In the genomic region with DNA sequence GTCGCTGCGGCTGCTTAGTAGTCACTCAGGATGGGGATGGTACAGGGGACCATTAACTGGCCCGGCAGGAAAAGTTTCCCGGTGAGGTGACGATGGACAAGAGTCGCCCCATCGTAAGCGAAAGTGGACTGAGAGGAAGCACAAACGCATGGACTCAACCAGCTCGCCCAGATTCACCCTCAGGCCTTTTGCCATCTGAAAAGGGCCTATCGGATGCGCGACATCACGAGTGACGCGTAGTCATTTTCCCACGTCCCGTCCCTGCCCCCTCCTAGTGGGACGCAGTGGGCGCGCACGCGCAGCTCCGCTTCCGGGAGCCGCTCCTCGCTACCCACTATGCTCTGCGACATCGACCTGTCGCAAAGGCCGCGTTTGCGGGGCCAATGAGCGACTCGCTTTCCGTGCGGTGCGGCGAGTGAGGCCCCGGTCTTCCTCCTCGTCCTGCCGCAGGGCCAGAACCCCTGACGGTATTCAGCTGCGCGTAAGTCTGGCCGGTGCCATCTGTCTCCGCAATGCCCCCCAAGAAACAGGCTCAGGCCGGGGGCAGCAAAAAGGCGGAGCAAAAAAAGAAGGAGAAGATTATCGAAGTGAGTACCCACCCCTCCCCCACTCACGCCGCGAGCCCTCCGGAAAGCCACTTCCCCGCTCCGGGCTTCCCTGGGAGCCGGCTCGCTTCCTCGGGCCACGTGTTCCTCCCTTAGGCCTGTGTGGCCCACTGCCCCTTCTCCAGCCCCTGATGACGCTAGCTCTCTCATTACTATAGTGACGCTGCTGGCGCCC, we compare ENCODE assay signal across 1 cellular context.
TF ChIP-seq lines count a peak whose summit lies in the region.

Gene ZC3H15, plus strand, starts transcription at position 390 of the 780 bp plus-strand sequence. Its CDS starts 123 bp downstream, at position 513.

TF ChIP-seq in K562, 482 proteins besides CTCF, POLR2A, EP300 and RAD21 (continued from another document and continues in another):
- TF ChIP-seq, protein P1, sequence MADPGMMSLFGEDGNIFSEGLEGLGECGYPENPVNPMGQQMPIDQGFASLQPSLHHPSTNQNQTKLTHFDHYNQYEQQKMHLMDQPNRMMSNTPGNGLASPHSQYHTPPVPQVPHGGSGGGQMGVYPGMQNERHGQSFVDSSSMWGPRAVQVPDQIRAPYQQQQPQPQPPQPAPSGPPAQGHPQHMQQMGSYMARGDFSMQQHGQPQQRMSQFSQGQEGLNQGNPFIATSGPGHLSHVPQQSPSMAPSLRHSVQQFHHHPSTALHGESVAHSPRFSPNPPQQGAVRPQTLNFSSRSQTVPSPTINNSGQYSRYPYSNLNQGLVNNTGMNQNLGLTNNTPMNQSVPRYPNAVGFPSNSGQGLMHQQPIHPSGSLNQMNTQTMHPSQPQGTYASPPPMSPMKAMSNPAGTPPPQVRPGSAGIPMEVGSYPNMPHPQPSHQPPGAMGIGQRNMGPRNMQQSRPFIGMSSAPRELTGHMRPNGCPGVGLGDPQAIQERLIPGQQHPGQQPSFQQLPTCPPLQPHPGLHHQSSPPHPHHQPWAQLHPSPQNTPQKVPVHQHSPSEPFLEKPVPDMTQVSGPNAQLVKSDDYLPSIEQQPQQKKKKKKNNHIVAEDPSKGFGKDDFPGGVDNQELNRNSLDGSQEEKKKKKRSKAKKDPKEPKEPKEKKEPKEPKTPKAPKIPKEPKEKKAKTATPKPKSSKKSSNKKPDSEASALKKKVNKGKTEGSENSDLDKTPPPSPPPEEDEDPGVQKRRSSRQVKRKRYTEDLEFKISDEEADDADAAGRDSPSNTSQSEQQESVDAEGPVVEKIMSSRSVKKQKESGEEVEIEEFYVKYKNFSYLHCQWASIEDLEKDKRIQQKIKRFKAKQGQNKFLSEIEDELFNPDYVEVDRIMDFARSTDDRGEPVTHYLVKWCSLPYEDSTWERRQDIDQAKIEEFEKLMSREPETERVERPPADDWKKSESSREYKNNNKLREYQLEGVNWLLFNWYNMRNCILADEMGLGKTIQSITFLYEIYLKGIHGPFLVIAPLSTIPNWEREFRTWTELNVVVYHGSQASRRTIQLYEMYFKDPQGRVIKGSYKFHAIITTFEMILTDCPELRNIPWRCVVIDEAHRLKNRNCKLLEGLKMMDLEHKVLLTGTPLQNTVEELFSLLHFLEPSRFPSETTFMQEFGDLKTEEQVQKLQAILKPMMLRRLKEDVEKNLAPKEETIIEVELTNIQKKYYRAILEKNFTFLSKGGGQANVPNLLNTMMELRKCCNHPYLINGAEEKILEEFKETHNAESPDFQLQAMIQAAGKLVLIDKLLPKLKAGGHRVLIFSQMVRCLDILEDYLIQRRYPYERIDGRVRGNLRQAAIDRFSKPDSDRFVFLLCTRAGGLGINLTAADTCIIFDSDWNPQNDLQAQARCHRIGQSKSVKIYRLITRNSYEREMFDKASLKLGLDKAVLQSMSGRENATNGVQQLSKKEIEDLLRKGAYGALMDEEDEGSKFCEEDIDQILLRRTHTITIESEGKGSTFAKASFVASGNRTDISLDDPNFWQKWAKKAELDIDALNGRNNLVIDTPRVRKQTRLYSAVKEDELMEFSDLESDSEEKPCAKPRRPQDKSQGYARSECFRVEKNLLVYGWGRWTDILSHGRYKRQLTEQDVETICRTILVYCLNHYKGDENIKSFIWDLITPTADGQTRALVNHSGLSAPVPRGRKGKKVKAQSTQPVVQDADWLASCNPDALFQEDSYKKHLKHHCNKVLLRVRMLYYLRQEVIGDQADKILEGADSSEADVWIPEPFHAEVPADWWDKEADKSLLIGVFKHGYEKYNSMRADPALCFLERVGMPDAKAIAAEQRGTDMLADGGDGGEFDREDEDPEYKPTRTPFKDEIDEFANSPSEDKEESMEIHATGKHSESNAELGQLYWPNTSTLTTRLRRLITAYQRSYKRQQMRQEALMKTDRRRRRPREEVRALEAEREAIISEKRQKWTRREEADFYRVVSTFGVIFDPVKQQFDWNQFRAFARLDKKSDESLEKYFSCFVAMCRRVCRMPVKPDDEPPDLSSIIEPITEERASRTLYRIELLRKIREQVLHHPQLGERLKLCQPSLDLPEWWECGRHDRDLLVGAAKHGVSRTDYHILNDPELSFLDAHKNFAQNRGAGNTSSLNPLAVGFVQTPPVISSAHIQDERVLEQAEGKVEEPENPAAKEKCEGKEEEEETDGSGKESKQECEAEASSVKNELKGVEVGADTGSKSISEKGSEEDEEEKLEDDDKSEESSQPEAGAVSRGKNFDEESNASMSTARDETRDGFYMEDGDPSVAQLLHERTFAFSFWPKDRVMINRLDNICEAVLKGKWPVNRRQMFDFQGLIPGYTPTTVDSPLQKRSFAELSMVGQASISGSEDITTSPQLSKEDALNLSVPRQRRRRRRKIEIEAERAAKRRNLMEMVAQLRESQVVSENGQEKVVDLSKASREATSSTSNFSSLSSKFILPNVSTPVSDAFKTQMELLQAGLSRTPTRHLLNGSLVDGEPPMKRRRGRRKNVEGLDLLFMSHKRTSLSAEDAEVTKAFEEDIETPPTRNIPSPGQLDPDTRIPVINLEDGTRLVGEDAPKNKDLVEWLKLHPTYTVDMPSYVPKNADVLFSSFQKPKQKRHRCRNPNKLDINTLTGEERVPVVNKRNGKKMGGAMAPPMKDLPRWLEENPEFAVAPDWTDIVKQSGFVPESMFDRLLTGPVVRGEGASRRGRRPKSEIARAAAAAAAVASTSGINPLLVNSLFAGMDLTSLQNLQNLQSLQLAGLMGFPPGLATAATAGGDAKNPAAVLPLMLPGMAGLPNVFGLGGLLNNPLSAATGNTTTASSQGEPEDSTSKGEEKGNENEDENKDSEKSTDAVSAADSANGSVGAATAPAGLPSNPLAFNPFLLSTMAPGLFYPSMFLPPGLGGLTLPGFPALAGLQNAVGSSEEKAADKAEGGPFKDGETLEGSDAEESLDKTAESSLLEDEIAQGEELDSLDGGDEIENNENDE (IDR thresholded peaks at IDR 0.05; ENCODE audit: low read depth, low read length) = no peak
- TF ChIP-seq DMBX1 (CRISPR knock-in tag; IDR thresholded peaks at IDR 0.05; ENCODE audit: borderline replicate concordance) = no peak
- TF ChIP-seq, protein P2, sequence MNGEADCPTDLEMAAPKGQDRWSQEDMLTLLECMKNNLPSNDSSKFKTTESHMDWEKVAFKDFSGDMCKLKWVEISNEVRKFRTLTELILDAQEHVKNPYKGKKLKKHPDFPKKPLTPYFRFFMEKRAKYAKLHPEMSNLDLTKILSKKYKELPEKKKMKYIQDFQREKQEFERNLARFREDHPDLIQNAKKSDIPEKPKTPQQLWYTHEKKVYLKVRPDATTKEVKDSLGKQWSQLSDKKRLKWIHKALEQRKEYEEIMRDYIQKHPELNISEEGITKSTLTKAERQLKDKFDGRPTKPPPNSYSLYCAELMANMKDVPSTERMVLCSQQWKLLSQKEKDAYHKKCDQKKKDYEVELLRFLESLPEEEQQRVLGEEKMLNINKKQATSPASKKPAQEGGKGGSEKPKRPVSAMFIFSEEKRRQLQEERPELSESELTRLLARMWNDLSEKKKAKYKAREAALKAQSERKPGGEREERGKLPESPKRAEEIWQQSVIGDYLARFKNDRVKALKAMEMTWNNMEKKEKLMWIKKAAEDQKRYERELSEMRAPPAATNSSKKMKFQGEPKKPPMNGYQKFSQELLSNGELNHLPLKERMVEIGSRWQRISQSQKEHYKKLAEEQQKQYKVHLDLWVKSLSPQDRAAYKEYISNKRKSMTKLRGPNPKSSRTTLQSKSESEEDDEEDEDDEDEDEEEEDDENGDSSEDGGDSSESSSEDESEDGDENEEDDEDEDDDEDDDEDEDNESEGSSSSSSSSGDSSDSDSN (IDR thresholded peaks at IDR 0.05; ENCODE audit: borderline replicate concordance in 1 of 2, low read depth in 2 of 2, low read length in 2 of 2) = 0 out of 4 replicates have a peak, but pooled peaks of 1 of the 2 experiments have one; percentile 7
- TF ChIP-seq, protein P3, sequence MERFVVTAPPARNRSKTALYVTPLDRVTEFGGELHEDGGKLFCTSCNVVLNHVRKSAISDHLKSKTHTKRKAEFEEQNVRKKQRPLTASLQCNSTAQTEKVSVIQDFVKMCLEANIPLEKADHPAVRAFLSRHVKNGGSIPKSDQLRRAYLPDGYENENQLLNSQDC (CRISPR knock-in tag; IDR thresholded peaks at IDR 0.05) = 0 out of 2 replicates have a peak, but pooled peaks have one; percentile 30
- no peak for TF ChIP-seq ZNF780A (CRISPR knock-in tag; IDR thresholded peaks at IDR 0.05)
- TF ChIP-seq ZNF586 (CRISPR knock-in tag; conservative IDR thresholded peaks at IDR 0.05) = no peak
- TF ChIP-seq TRIM24 (IDR thresholded peaks at IDR 0.05) = peak; percentile 27 to 41; a peak in 2 of 4 replicates
- TF ChIP-seq ZNF445 (CRISPR knock-in tag; IDR thresholded peaks at IDR 0.05; ENCODE audit: low read depth) = no peak
- no peak for TF ChIP-seq HNRNPH1 (optimal IDR thresholded peaks at IDR 0.05; ENCODE audit: low read depth, low read length)
- TF ChIP-seq ARID2 (IDR thresholded peaks at IDR 0.05) = no peak; the same call in 1 of the 2 replicates
- TF ChIP-seq PREB (CRISPR knock-in tag; IDR thresholded peaks at IDR 0.05) = no peak
- no peak for TF ChIP-seq ILK (tag; IDR thresholded peaks at IDR 0.05; ENCODE audit: borderline replicate concordance, low read depth)
- TF ChIP-seq, protein P4, sequence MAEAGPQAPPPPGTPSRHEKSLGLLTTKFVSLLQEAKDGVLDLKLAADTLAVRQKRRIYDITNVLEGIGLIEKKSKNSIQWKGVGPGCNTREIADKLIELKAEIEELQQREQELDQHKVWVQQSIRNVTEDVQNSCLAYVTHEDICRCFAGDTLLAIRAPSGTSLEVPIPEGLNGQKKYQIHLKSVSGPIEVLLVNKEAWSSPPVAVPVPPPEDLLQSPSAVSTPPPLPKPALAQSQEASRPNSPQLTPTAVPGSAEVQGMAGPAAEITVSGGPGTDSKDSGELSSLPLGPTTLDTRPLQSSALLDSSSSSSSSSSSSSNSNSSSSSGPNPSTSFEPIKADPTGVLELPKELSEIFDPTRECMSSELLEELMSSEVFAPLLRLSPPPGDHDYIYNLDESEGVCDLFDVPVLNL (CRISPR knock-in tag; IDR thresholded peaks at IDR 0.05; ENCODE audit: low read depth) = 0 out of 2 replicates have a peak, but pooled peaks have one; percentile 39
- no peak for TF ChIP-seq CC2D1A (IDR thresholded peaks at IDR 0.05)
- TF ChIP-seq, protein P5, sequence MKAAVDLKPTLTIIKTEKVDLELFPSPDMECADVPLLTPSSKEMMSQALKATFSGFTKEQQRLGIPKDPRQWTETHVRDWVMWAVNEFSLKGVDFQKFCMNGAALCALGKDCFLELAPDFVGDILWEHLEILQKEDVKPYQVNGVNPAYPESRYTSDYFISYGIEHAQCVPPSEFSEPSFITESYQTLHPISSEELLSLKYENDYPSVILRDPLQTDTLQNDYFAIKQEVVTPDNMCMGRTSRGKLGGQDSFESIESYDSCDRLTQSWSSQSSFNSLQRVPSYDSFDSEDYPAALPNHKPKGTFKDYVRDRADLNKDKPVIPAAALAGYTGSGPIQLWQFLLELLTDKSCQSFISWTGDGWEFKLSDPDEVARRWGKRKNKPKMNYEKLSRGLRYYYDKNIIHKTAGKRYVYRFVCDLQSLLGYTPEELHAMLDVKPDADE (conservative IDR thresholded peaks at IDR 0.05; ENCODE audit: control insufficient read depth, low read depth, low read length) = peak; percentile 44; the same call in 1 of the 2 replicates
- TF ChIP-seq, protein P6, sequence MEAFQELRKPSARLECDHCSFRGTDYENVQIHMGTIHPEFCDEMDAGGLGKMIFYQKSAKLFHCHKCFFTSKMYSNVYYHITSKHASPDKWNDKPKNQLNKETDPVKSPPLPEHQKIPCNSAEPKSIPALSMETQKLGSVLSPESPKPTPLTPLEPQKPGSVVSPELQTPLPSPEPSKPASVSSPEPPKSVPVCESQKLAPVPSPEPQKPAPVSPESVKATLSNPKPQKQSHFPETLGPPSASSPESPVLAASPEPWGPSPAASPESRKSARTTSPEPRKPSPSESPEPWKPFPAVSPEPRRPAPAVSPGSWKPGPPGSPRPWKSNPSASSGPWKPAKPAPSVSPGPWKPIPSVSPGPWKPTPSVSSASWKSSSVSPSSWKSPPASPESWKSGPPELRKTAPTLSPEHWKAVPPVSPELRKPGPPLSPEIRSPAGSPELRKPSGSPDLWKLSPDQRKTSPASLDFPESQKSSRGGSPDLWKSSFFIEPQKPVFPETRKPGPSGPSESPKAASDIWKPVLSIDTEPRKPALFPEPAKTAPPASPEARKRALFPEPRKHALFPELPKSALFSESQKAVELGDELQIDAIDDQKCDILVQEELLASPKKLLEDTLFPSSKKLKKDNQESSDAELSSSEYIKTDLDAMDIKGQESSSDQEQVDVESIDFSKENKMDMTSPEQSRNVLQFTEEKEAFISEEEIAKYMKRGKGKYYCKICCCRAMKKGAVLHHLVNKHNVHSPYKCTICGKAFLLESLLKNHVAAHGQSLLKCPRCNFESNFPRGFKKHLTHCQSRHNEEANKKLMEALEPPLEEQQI (IDR thresholded peaks at IDR 0.05) = no peak
- TF ChIP-seq ZZZ3 (IDR thresholded peaks at IDR 0.05) = no peak
- TF ChIP-seq ZNF507 (tag; conservative IDR thresholded peaks at IDR 0.05) = no peak
- TF ChIP-seq, protein P7, sequence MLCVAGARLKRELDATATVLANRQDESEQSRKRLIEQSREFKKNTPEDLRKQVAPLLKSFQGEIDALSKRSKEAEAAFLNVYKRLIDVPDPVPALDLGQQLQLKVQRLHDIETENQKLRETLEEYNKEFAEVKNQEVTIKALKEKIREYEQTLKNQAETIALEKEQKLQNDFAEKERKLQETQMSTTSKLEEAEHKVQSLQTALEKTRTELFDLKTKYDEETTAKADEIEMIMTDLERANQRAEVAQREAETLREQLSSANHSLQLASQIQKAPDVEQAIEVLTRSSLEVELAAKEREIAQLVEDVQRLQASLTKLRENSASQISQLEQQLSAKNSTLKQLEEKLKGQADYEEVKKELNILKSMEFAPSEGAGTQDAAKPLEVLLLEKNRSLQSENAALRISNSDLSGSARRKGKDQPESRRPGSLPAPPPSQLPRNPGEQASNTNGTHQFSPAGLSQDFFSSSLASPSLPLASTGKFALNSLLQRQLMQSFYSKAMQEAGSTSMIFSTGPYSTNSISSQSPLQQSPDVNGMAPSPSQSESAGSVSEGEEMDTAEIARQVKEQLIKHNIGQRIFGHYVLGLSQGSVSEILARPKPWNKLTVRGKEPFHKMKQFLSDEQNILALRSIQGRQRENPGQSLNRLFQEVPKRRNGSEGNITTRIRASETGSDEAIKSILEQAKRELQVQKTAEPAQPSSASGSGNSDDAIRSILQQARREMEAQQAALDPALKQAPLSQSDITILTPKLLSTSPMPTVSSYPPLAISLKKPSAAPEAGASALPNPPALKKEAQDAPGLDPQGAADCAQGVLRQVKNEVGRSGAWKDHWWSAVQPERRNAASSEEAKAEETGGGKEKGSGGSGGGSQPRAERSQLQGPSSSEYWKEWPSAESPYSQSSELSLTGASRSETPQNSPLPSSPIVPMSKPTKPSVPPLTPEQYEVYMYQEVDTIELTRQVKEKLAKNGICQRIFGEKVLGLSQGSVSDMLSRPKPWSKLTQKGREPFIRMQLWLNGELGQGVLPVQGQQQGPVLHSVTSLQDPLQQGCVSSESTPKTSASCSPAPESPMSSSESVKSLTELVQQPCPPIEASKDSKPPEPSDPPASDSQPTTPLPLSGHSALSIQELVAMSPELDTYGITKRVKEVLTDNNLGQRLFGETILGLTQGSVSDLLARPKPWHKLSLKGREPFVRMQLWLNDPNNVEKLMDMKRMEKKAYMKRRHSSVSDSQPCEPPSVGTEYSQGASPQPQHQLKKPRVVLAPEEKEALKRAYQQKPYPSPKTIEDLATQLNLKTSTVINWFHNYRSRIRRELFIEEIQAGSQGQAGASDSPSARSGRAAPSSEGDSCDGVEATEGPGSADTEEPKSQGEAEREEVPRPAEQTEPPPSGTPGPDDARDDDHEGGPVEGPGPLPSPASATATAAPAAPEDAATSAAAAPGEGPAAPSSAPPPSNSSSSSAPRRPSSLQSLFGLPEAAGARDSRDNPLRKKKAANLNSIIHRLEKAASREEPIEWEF (CRISPR knock-in tag; IDR thresholded peaks at IDR 0.05) = no peak
